Comparison of ENCODE assay signal across 8 cellular contexts in genomic region chr11:76382209-76382608, GRCh38. TPM values are rescaled to one million over a fixed set of nuclear protein-coding genes. Genes with fewer than 3 reads are reported as not detected.
DNase-seq lines count a peak whose midpoint lies in the region; ATAC-seq and TF ChIP-seq lines count a peak whose summit lies in the region.
"Had no signal": no experiment of that assay in that cellular context is flagged by ENCODE, and none has a peak within 500 bp of the region (broad histone marks: within the 10 kb centered on the region; RNA-seq: fewer than 3 reads in every experiment).

No MANE protein-coding gene starts in this region.

- TF ChIP-seq POLR2A in NB4 (IDR thresholded peaks at IDR 0.05; ENCODE audit: extremely low read depth, insufficient read length): no peak

- no peak overlapping the region for H3K4me3 Mint-ChIP-seq in dendritic cell treated with granulocyte-macrophage colony-stimulating factor and Interleukin-4, amounts not matched to agents 40 ng/mL and 50 ng/mL, for 4 days

- no peak for TF ChIP-seq CTCF in NB4 (IDR thresholded peaks at IDR 0.05; ENCODE audit: low read depth, low read length)

- H3K27ac Mint-ChIP-seq in dendritic cell treated with granulocyte-macrophage colony-stimulating factor and Interleukin-4, amounts not matched to agents 40 ng/mL and 50 ng/mL, for 4 days: peak overlapping the region; percentile 26

- H3K4me3 ChIP-seq in NB4 (ENCODE audit: low read depth, low read length): peak overlapping the region; percentile 77
- H3K4me3 ChIP-seq in neuron (ENCODE audit: low read length): peak overlapping the region; percentile 97

- ATAC-seq in esophagus mucosa: no peak
- ATAC-seq in GM21390 (IDR thresholded peaks at IDR 0.05; ENCODE audit: unreplicated experiment): no peak

- H3K27me3 ChIP-seq in neuron (ENCODE audit: insufficient read depth, low read length): no peaks in the 10 kb centered on the region

- no peaks in the 10 kb centered on the region for H3K36me3 ChIP-seq in ES-I3 (ENCODE audit: insufficient read depth, low read length)
- H3K36me3 ChIP-seq in neuron (ENCODE audit: insufficient read depth, low read length): peaks cover 8% of the 10 kb centered on the region

- peak overlapping the region; percentile 66; the same call in 1 of the 2 replicates for H3K9ac ChIP-seq in ES-I3 (ENCODE audit: low read depth, low read length)

- intact Hi-C loops in dendritic cell treated with granulocyte-macrophage colony-stimulating factor and Interleukin-4, amounts not matched to agents 40 ng/mL and 50 ng/mL, for 4 days (cut with micrococcal nuclease): no loop called here

- H3K27me3 Mint-ChIP-seq in dendritic cell treated with granulocyte-macrophage colony-stimulating factor and Interleukin-4, amounts not matched to agents 40 ng/mL and 50 ng/mL, for 4 days: no peaks in the 10 kb centered on the region

- peaks cover 6% of the 10 kb centered on the region for H3K36me3 Mint-ChIP-seq in dendritic cell treated with granulocyte-macrophage colony-stimulating factor and Interleukin-4, amounts not matched to agents 40 ng/mL and 50 ng/mL, for 4 days (ENCODE audit: low read depth)

- H3K9me3 Mint-ChIP-seq in dendritic cell treated with granulocyte-macrophage colony-stimulating factor and Interleukin-4, amounts not matched to agents 40 ng/mL and 50 ng/mL, for 4 days: no peaks in the 10 kb centered on the region

- H3K4me1 ChIP-seq in ES-I3 (ENCODE audit: insufficient read depth, low read length): peaks cover 29% of the 10 kb centered on the region
- H3K4me1 ChIP-seq in neuron (ENCODE audit: insufficient read depth, low read length): peaks cover 23% of the 10 kb centered on the region

- DNase-seq in NB4 (ENCODE audit: low read depth): peak; percentile 41
- no peak for DNase-seq in anterior cingulate cortex (lab: John Stamatoyannopoulos, UW)
- DNase-seq: NCI-H1694 had no signal

- H2AFZ ChIP-seq in neuron (ENCODE audit: low read depth, low read length): no peak overlapping the region

- peaks cover 56% of the 10 kb centered on the region for H3K4me1 Mint-ChIP-seq in dendritic cell treated with granulocyte-macrophage colony-stimulating factor and Interleukin-4, amounts not matched to agents 40 ng/mL and 50 ng/mL, for 4 days (ENCODE audit: low read depth)

- no peaks in the 10 kb centered on the region for H3K9me3 ChIP-seq in ES-I3 (ENCODE audit: control insufficient read depth, insufficient read depth, low read length)
- no peaks in the 10 kb centered on the region for H3K9me3 ChIP-seq in neuron (ENCODE audit: low read length)

RNA-seq across cellular contexts. Expression of gene GVQW3, which starts 1.1 kb away (rescaled TPM):
- total RNA-seq in esophagus mucosa: 0.36 TPM

RNA-seq across cellular contexts. Expression of gene THAP12, which starts 1.3 kb away (rescaled TPM):
- total RNA-seq in esophagus mucosa: 9.8 TPM
